In genomic region chr6:4446982-4447381, GRCh38 we compare ENCODE assay signal across 13 cellular contexts.
DNase-seq lines count a peak whose midpoint lies in the region; ATAC-seq, FAIRE-seq and TF ChIP-seq lines count a peak whose summit lies in the region.
"Had no signal": no experiment of that assay in that cellular context is flagged by ENCODE, and none has a peak within 500 bp of the region (broad histone marks: within the 10 kb centered on the region; RNA-seq: fewer than 3 reads in every experiment).

No MANE protein-coding gene starts in this region.

- no peaks in the 10 kb centered on the region for H3K36me3 Mint-ChIP-seq in CD8-positive, alpha-beta T cell
- H3K36me3 Mint-ChIP-seq: activated naive CD8-positive, alpha-beta T cell treated with anti-CD3 and anti-CD28 coated beads for 36 hours had no signal

- no peaks in the 10 kb centered on the region for H3K27me3 ChIP-seq in upper lobe of right lung
- H3K27me3 ChIP-seq in CD8-positive, alpha-beta T cell (ENCODE audit: insufficient read depth, low read length), result no peaks in the 10 kb centered on the region

- no peaks in the 10 kb centered on the region for H3K9me3 ChIP-seq in upper lobe of right lung
- H3K9me3 ChIP-seq in CD8-positive, alpha-beta T cell (ENCODE audit: low read length), result no peaks in the 10 kb centered on the region

- H3K36me3 ChIP-seq in upper lobe of right lung, result no peaks in the 10 kb centered on the region
- H3K36me3 ChIP-seq in CD8-positive, alpha-beta T cell (ENCODE audit: insufficient read depth, low read length), result no peaks in the 10 kb centered on the region

- no peak overlapping the region for H3K27ac Mint-ChIP-seq in CD8-positive, alpha-beta T cell
- H3K27ac Mint-ChIP-seq: activated CD4-positive, alpha-beta T cell treated with anti-CD3 and anti-CD28 coated beads, Interleukin-2, amount 10 ng/mL, durations not matched to agents 24 days and 14 days; activated naive CD8-positive, alpha-beta T cell treated with anti-CD3 and anti-CD28 coated beads for 36 hours; H9 had no signal

- intact Hi-C loops in Right ventricle myocardium inferior (cut with DNase I), result no loop called here
- intact Hi-C loops in cardiac septum (cut with DNase I), result loop anchor here (5.0 kb wide), 1 partner anchor 65 kb away; no protein-coding TSS in a partner anchor
- intact Hi-C loops in upper lobe of right lung (cut with DNase I), result no loop called here
- intact Hi-C loops in CD8-positive, alpha-beta T cell (cut with DNase I, micrococcal nuclease), result no loop called here

- H3K27me3 Mint-ChIP-seq in CD8-positive, alpha-beta T cell (ENCODE audit: low read depth), result peaks cover 15% of the 10 kb centered on the region
- H3K27me3 Mint-ChIP-seq: activated CD4-positive, alpha-beta T cell treated with anti-CD3 and anti-CD28 coated beads, Interleukin-2, amount 10 ng/mL, durations not matched to agents 24 days and 14 days had no signal

- H3K4me1 ChIP-seq in upper lobe of right lung, result no peaks in the 10 kb centered on the region
- H3K4me1 ChIP-seq in CD8-positive, alpha-beta T cell (ENCODE audit: insufficient read depth, low read length), result no peaks in the 10 kb centered on the region

- H3K4me3 ChIP-seq in upper lobe of right lung, result no peak overlapping the region
- no peak overlapping the region for H3K4me3 ChIP-seq in CD8-positive, alpha-beta T cell (ENCODE audit: low read depth, low read length)

- no peak overlapping the region for H3K27ac ChIP-seq in upper lobe of right lung
- no peak overlapping the region for H3K27ac ChIP-seq in CD8-positive, alpha-beta T cell (ENCODE audit: low read depth, low read length)
- H3K27ac ChIP-seq: KMS-11 had no signal

- CTCF ChIA-PET in CD8-positive, alpha-beta T cell (lab: Charles Lee), result no interaction called here

- POLR2A ChIA-PET in CD8-positive, alpha-beta T cell (lab: Charles Lee), result no interaction called here

- no peak overlapping the region for H3K4me3 Mint-ChIP-seq in CD8-positive, alpha-beta T cell
- H3K4me3 Mint-ChIP-seq: activated CD4-positive, alpha-beta T cell treated with anti-CD3 and anti-CD28 coated beads, Interleukin-2, amount 10 ng/mL, durations not matched to agents 24 days and 14 days; activated naive CD8-positive, alpha-beta T cell treated with anti-CD3 and anti-CD28 coated beads for 36 hours; H9 had no signal

- peak; percentile 81 for ATAC-seq in Right ventricle myocardium inferior
- peak; percentile 64 for ATAC-seq in upper lobe of right lung
- no peak for ATAC-seq in CD8-positive, alpha-beta T cell

- TF ChIP-seq CTCF in upper lobe of right lung (IDR thresholded peaks at IDR 0.05), result no peak
- no peak for TF ChIP-seq CTCF in CD8-positive, alpha-beta T cell (IDR thresholded peaks at IDR 0.05)

- peaks cover 6% of the 10 kb centered on the region for H3K9me3 Mint-ChIP-seq in CD8-positive, alpha-beta T cell
- H3K9me3 Mint-ChIP-seq: activated CD4-positive, alpha-beta T cell treated with anti-CD3 and anti-CD28 coated beads, Interleukin-2, amount 10 ng/mL, durations not matched to agents 24 days and 14 days had no signal

- DNase-seq in Right ventricle myocardium inferior (ENCODE audit: missing footprints) (no peak), cardiac septum (ENCODE audit: low spot score) (no peak), RCC 7860 (ENCODE audit: low spot score) (peak; percentile 17), germinal center (ENCODE audit: low spot score) (peak; percentile 8), upper lobe of right lung (no peak)
- DNase-seq in stimulated activated CD4-positive, alpha-beta T cell treated with anti-CD3 and anti-CD28 coated beads, Interleukin-1b, Interleukin-23, amount 100 ng/mL, for 48 hours, result no peak
- no peak for DNase-seq in CD8-positive, alpha-beta T cell
- no peak for DNase-seq in activated naive CD4-positive, alpha-beta T cell treated with anti-CD3 and anti-CD28 coated beads, Interleukin-2, amount 50 U/mL, for 16 hours
- DNase-seq: activated CD4-positive, alpha-beta T cell treated with anti-CD3 and anti-CD28 coated beads, Interleukin-2, amount 10 ng/mL, durations not matched to agents 24 days and 14 days; activated naive CD8-positive, alpha-beta T cell treated with anti-CD3 and anti-CD28 coated beads for 36 hours; H9; mesendoderm had no signal

- FAIRE-seq in RCC 7860 (lab: Jason Lieb, UNC), result no peak

- H3K4me1 Mint-ChIP-seq in CD8-positive, alpha-beta T cell (ENCODE audit: low read depth), result no peaks in the 10 kb centered on the region
- H3K4me1 Mint-ChIP-seq: activated CD4-positive, alpha-beta T cell treated with anti-CD3 and anti-CD28 coated beads, Interleukin-2, amount 10 ng/mL, durations not matched to agents 24 days and 14 days; H9 had no signal

Comparison
In these comparisons a context has a peak if more than half of its experiments do, and no peak if none do; other contexts are left out.
1. DNase-seq: peak in RCC 7860 (single experiment) and germinal center (single experiment); none in Right ventricle myocardium inferior (single experiment), cardiac septum (single experiment), upper lobe of right lung (single experiment), stimulated activated CD4-positive, alpha-beta T cell treated with anti-CD3 and anti-CD28 coated beads, Interleukin-1b, Interleukin-23, amount 100 ng/mL, for 48 hours (single experiment), CD8-positive, alpha-beta T cell (0 of 7) and activated naive CD4-positive, alpha-beta T cell treated with anti-CD3 and anti-CD28 coated beads, Interleukin-2, amount 50 U/mL, for 16 hours (single experiment).